13 cellular contexts compared by ENCODE assay signal in genomic region chr13:110507678-110508381, GRCh38. TPM values are rescaled to one million over a fixed set of nuclear protein-coding genes. Genes with fewer than 3 reads are reported as not detected.
DNase-seq lines count a peak whose midpoint lies in the region; ATAC-seq and TF ChIP-seq lines count a peak whose summit lies in the region.
"Had no signal": no experiment of that assay in that cellular context is flagged by ENCODE, and none has a peak within 500 bp of the region (broad histone marks: within the 10 kb centered on the region; RNA-seq: fewer than 3 reads in every experiment).

No MANE protein-coding gene starts in this region.

- H3K4me3 ChIP-seq in GM12864 (ENCODE audit: low read depth, low read length) (no peak overlapping the region), right atrium auricular region (no peak overlapping the region), sigmoid colon (no peak overlapping the region)

- H3K4me1 ChIP-seq in right atrium auricular region (peaks cover 0 to 50% of the 10 kb centered on the region in 2 donors), sigmoid colon (peaks cover 0 to 57% (median 49%) of the 10 kb centered on the region in 4 donors)

- peak overlapping the region; percentile 100 for H3K27ac ChIP-seq in VCaP
- peak overlapping the region; percentile 83 to 89 for H3K27ac ChIP-seq in right atrium auricular region
- H3K27ac ChIP-seq in sigmoid colon: peak overlapping the region; percentile 74 to 79 (median 76)

- DNase-seq in GM12864 (ENCODE audit: low read depth) (no peak), right atrium auricular region (ENCODE audit: low spot score) (no peak), sigmoid colon (no peak), UCSD-AML1 (lab: John Stamatoyannopoulos, UW; ENCODE audit: unreplicated experiment) (no peak), T-helper 9 cell (no peak), T1000 (lab: John Stamatoyannopoulos, UW) (no peak)
- DNase-seq: activated CD8-positive, alpha-beta memory T cell treated with anti-CD3 and anti-CD28 coated beads, Interleukin-2, amount 50 U/mL, for 4 hours; CD4-positive, alpha-beta T cell; head of caudate nucleus; NCI-H2171 treated with DMSO at 0.1 percent for 48 hours; occipital lobe had no signal

- H3K9me3 ChIP-seq in right atrium auricular region: no peaks in the 10 kb centered on the region
- H3K9me3 ChIP-seq in sigmoid colon: no peaks in the 10 kb centered on the region

- intact Hi-C loops in sigmoid colon (cut with DNase I): loop anchor here (5.0 kb wide), 1 partner anchor 54 kb away; the partner anchor contains the start of gene RAB20

- TF ChIP-seq EP300 in sigmoid colon (IDR thresholded peaks at IDR 0.05): no peak

- no peak for TF ChIP-seq POLR2A in sigmoid colon (IDR thresholded peaks at IDR 0.05)

- no peak for ATAC-seq in GM18858 (IDR thresholded peaks at IDR 0.05; ENCODE audit: unreplicated experiment)

- H3K27me3 ChIP-seq in right atrium auricular region (no peaks in the 10 kb centered on the region), sigmoid colon (no peaks in the 10 kb centered on the region)

- TF ChIP-seq CTCF in GM12864 (IDR thresholded peaks at IDR 0.05; ENCODE audit: low read depth, low read length, missing control alignments) (peak; percentile 5), VCaP (conservative IDR thresholded peaks at IDR 0.05) (peak; percentile 95), right atrium auricular region (IDR thresholded peaks at IDR 0.05) (no peak), sigmoid colon (IDR thresholded peaks at IDR 0.05) (peak in 1 of 4 experiments; percentile 40)

- WGBS in sigmoid colon, 2 donors: 18 to 71% methylated on average over 23 of the region's 23 CpGs

- H3K36me3 ChIP-seq in right atrium auricular region (peaks cover 85% of the 10 kb centered on the region), sigmoid colon (peaks cover 53 to 98% (median 72%) of the 10 kb centered on the region in 4 donors)

RNA-seq across cellular contexts. Expression of gene RAB20, which starts 53.7 kb away (rescaled TPM):
- 10 to 100 TPM; 10.8 to 15.7 TPM for total RNA-seq in right atrium auricular region
- 10 to 100 TPM in 3 of 4 donors, 1 to 10 TPM in 1; 6.9 to 21.3 (median 15.1) TPM for total RNA-seq in sigmoid colon
- polyA plus RNA-seq in sigmoid colon: 10 to 100 TPM; 48.8 to 61.7 (median 59.5) TPM

Comparison
In these comparisons a context has a peak if more than half of its experiments do, and no peak if none do; other contexts are left out.
1. CTCF ChIP-seq: peak in GM12864 (single experiment) and VCaP (single experiment); none in right atrium auricular region (0 of 2).
2. Peak in every context shown above with its lines, with median percentiles within 50 percentile points of each other: H3K27ac ChIP-seq.